Comparison of ENCODE assay signal across 22 cellular contexts in the genomic region with DNA sequence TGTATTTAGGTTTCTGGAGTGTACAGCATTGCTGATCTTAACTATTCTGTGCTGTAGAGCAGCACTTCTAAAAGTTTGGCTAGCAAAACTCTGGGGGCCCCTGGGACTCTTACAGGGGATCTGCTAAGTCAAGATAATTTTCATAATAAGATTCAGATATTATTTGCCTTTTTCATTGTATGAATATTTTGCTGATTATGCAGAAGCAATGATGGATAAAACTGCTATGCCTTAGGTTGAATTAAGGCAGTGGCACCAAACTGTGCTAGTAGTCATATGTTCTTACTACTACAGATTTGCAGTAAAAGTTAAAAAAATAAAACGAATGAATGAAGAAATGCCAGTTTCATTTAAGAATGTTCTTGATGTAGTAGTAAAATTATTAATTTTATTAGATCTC.
A peak's percentile ranks its signal among the peaks of the same experiment; 100 is the strongest.
DNase-seq lines count a peak whose midpoint lies in the region; ATAC-seq, FAIRE-seq and TF ChIP-seq lines count a peak whose summit lies in the region.
"Had no signal": no experiment of that assay in that cellular context is flagged by ENCODE, and none has a peak within 500 bp of the region (broad histone marks: within the 10 kb centered on the region; RNA-seq: fewer than 3 reads in every experiment).

No MANE protein-coding gene starts in this region.

- H3K4me1 ChIP-seq in HepG2 (ENCODE audit: insufficient read depth, low read length) (no peaks in the 10 kb centered on the region), right lobe of liver (peaks cover 0 to 3% (median 0%) of the 10 kb centered on the region in 4 donors), Karpas-422 (ENCODE audit: low read length) (peaks cover 21% of the 10 kb centered on the region)
- H3K4me1 ChIP-seq: BE2C, BLaER1 had no signal

- H3K36me3 ChIP-seq in HepG2 (replicated peaks in 1 of 2; ENCODE audit: control insufficient read depth in 1 of 2, insufficient read depth in 2 of 2, low read length in 2 of 2) (no peaks in the 10 kb centered on the region), right lobe of liver (no peaks in the 10 kb centered on the region), Karpas-422 (ENCODE audit: insufficient read depth, low read length) (no peaks in the 10 kb centered on the region; the same call in 1 of the 2 replicates)
- H3K36me3 ChIP-seq: BE2C, BLaER1 had no signal

- no peaks in the 10 kb centered on the region for H4K20me1 ChIP-seq in HepG2 (ENCODE audit: insufficient read depth, low read length)
- no peaks in the 10 kb centered on the region for H4K20me1 ChIP-seq in Karpas-422 (ENCODE audit: insufficient read depth, low read depth, low read length)
- H4K20me1 ChIP-seq: BLaER1 had no signal

- TF ChIP-seq POLR2A in HepG2 (IDR thresholded peaks at IDR 0.05; ENCODE audit: insufficient read depth in 1 of 2, low read depth in 2 of 2, low read length in 2 of 2) (no peak), right lobe of liver (IDR thresholded peaks at IDR 0.05) (no peak)

- H3K27me3 ChIP-seq in HepG2 (ENCODE audit: control insufficient read depth in 1 of 2, insufficient read depth in 2 of 2, low read length in 2 of 2) (no peaks in the 10 kb centered on the region), right lobe of liver (no peaks in the 10 kb centered on the region), Karpas-422 (ENCODE audit: low read length) (no peaks in the 10 kb centered on the region)
- H3K27me3 ChIP-seq: BE2C, BLaER1 had no signal

- H2AFZ ChIP-seq in HepG2 (ENCODE audit: low read length) (no peak overlapping the region), Karpas-422 (ENCODE audit: low read length) (no peak overlapping the region)

- no peaks in the 10 kb centered on the region for H3K9me2 ChIP-seq in Karpas-422 (replicated peaks; ENCODE audit: insufficient read depth, low read length)

- BruUV-seq in HepG2 (replicated peaks; lab: Mats Ljungman, UMichigan): no TSS peak

- in situ Hi-C loops in HepG2 (cut with HindIII; ENCODE audit: extremely low pct_ligation_motif_present, low pct_unique_long_range_greater_than_20kb): no loop called here

- no peak overlapping the region for H3K27ac ChIP-seq in HepG2 (ENCODE audit: extremely low read length, insufficient read depth, low read length)
- H3K27ac ChIP-seq in right lobe of liver: no peak overlapping the region
- no peak overlapping the region for H3K27ac ChIP-seq in Karpas-422 (ENCODE audit: low read length)
- H3K27ac ChIP-seq: 22Rv1, BLaER1 had no signal

- POLR2A ChIA-PET in HepG2 (lab: Yijun Ruan, JAX): no interaction called here

- TF ChIP-seq EP300 in HepG2 (IDR thresholded peaks at IDR 0.05; ENCODE audit: low read depth in 2 of 2, low read length in 2 of 2) (no peak), HepG2 (CRISPR knock-in tag; IDR thresholded peaks at IDR 0.05; ENCODE audit: borderline replicate concordance) (no peak)

- no peak overlapping the region for H3K9ac ChIP-seq in HepG2 (ENCODE audit: insufficient read depth, low read depth, low read length)
- no peak overlapping the region for H3K9ac ChIP-seq in Karpas-422 (ENCODE audit: low read length)
- H3K9ac ChIP-seq: BLaER1 had no signal

- H3K9me3 ChIP-seq in HepG2 (ENCODE audit: low read length): peaks cover 8% of the 10 kb centered on the region; the same call in 1 of the 2 replicates
- H3K9me3 ChIP-seq in right lobe of liver: no peaks in the 10 kb centered on the region
- H3K9me3 ChIP-seq in Karpas-422 (ENCODE audit: low read length): 0 out of 2 replicates have a peak, but pooled peaks cover 10% of the 10 kb centered on the region
- H3K9me3 ChIP-seq: BE2C had no signal

- H3K79me2 ChIP-seq in HepG2 (ENCODE audit: insufficient read depth, low read length) (no peaks in the 10 kb centered on the region), Karpas-422 (ENCODE audit: low read length) (no peaks in the 10 kb centered on the region)

- H3K4me2 ChIP-seq in HepG2 (ENCODE audit: low read depth, low read length) (no peak overlapping the region), Karpas-422 (ENCODE audit: low read depth, low read length, poor library complexity, severe bottlenecking) (peak overlapping the region; percentile 3)
- H3K4me2 ChIP-seq: BLaER1 had no signal

- ATAC-seq in HepG2 (no peak), right lobe of liver (no peak), GM18861 (IDR thresholded peaks at IDR 0.05; ENCODE audit: unreplicated experiment) (no peak)
- ATAC-seq: GM12878 had no signal

- CTCF ChIA-PET in HepG2 (lab: Yijun Ruan, JAX; ENCODE audit: low intra/inter-chr PET ratio, low total read pairs): no interaction called here

- DNase-seq in HepG2 (ENCODE audit: low spot score): no peak
- DNase-seq in right lobe of liver: no peak
- no peak for DNase-seq in Karpas-422
- DNase-seq in activated CD4-positive, alpha-beta T cell treated with anti-CD3 and anti-CD28 coated beads for 1 hour: no peak
- DNase-seq: ACHN; BE2C; C1 segment of cervical spinal cord; CD4-positive, alpha-beta memory T cell; CD4-positive, CD25-positive, alpha-beta regulatory T cell; CD8-positive, alpha-beta memory T cell; COR-L47; DMS 273 treated with DMSO at 0.1 percent for 48 hours; DMS153; DMS53; DMS79; DND-41; EL; GDM1 had no signal

- 0% methylated on average over 1 of the region's 1 CpG for WGBS in HepG2 (ENCODE audit: low lambda C conversion rate)
- 16% methylated on average over 1 of the region's 1 CpG for WGBS in right lobe of liver (ENCODE audit: insufficient coverage, low coverage, low lambda C conversion rate, missing lambda C conversion rate)

- no peak for FAIRE-seq in HepG2 (lab: Jason Lieb, UNC)
- FAIRE-seq: GM12878 had no signal

- no peak for TF ChIP-seq RAD21 in HepG2 (CRISPR knock-in tag; IDR thresholded peaks at IDR 0.05)

- intact Hi-C loops in HepG2 (cut with micrococcal nuclease; ENCODE audit: unreplicated experiment) (no loop called here), right lobe of liver (cut with DNase I) (no loop called here)

- H3K4me3 ChIP-seq in HepG2 (replicated peaks in 1 of 3; ENCODE audit: insufficient read depth in 1 of 3, low read depth in 2 of 3, low read length in 3 of 3) (no peak overlapping the region), right lobe of liver (no peak overlapping the region), Karpas-422 (ENCODE audit: low read length) (no peak overlapping the region)
- H3K4me3 ChIP-seq: BLaER1, GM12878 had no signal

- TF ChIP-seq CTCF in HepG2 (CRISPR knock-in tag; IDR thresholded peaks at IDR 0.05): no peak
- TF ChIP-seq CTCF in right lobe of liver (IDR thresholded peaks at IDR 0.05): no peak

TF ChIP-seq in HepG2, 621 proteins besides CTCF, POLR2A, EP300 and RAD21:
- TF ChIP-seq MAFF (IDR thresholded peaks at IDR 0.05; ENCODE audit: low read depth, low read length) (peak; percentile 48; the same call in 1 of the 2 replicates), MAFK (conservative IDR thresholded peaks at IDR 0.05 in 1 of 2, IDR thresholded peaks at IDR 0.05 in 1 of 2; ENCODE audit: low read length in 2 of 2) (peak; percentile 35 to 74; a peak in 3 of 4 replicates), ZNF614 (CRISPR knock-in tag; IDR thresholded peaks at IDR 0.05; ENCODE audit: borderline replicate concordance) (no peak)
